13 cellular contexts compared by ENCODE assay signal in the genomic region with DNA sequence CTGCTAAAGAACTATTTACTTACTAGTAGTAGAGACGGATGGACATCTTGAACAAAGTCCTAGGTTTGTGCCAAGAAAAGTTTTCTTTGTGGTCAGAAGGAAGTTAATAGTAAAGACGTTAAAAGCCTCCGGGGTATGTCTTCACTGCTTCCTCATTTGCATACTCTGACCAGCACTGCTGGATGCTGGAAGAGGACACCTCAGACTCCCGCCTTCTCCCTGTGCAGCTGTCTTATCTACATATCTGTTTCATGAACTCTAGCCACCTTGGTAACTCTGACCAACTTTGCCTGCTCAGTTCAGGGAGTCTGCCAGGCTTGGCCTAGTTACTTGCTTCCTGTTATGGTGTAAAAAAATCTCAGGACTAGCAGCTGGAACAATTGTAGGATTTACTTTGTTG.
DNase-seq lines count a peak whose midpoint lies in the region; TF ChIP-seq lines count a peak whose summit lies in the region.
"Had no signal": no experiment of that assay in that cellular context is flagged by ENCODE, and none has a peak within 500 bp of the region (broad histone marks: within the 10 kb centered on the region; RNA-seq: fewer than 3 reads in every experiment).

No MANE protein-coding gene starts in this region.

- peak overlapping the region in 8 of 11 experiments; percentile 16 to 64 (median 48); a peak in 13 of 22 replicates for H3K27ac ChIP-seq in BLaER1 treated with 17β-estradiol and CSF1 and Interleukin-3, amounts not matched to agents 10 nM and 100 nM
- H3K27ac ChIP-seq in VCaP (peak overlapping the region; percentile 25), osteoblast (ENCODE audit: low read depth, low read length) (no peak overlapping the region)
- H3K27ac ChIP-seq: cardiac muscle cell, upper lobe of left lung had no signal

- peaks cover 6 to 22% (median 12%) of the 10 kb centered on the region in 10 experiments for H3K4me1 ChIP-seq in BLaER1 treated with 17β-estradiol and CSF1 and Interleukin-3, amounts not matched to agents 10 nM and 100 nM
- H3K4me1 ChIP-seq in osteoblast (ENCODE audit: insufficient read depth, low read length) = no peaks in the 10 kb centered on the region
- H3K4me1 ChIP-seq: upper lobe of left lung had no signal

- peak; percentile 79 for DNase-seq in NCI-H226
- DNase-seq in iris pigment epithelial cell (ENCODE audit: low read depth) = peak; percentile 61
- no peak for DNase-seq in C1 segment of cervical spinal cord (lab: John Stamatoyannopoulos, UW)
- no peak for DNase-seq in DMS79 treated with DMSO at 0.1 percent for 48 hours (lab: John Stamatoyannopoulos, UW)
- DNase-seq in HuH-7.5 (ENCODE audit: low spot score) = no peak
- DNase-seq in osteoblast (ENCODE audit: insufficient read length, low spot score, missing footprints) = no peak
- DNase-seq: activated CD4-positive, alpha-beta memory T cell treated with anti-CD3 and anti-CD28 coated beads, Interleukin-2, amount 10 ng/mL, durations not matched to agents 7 days and 5 days; NCI-H2171; upper lobe of left lung had no signal

- no peak overlapping the region for H2AFZ ChIP-seq in osteoblast (ENCODE audit: low read length)

- peaks cover 0 to 23% (median 11%) of the 10 kb centered on the region in 11 experiments; a peak in 16 of 22 replicates for H3K9me3 ChIP-seq in BLaER1 treated with 17β-estradiol and CSF1 and Interleukin-3, amounts not matched to agents 10 nM and 100 nM (replicated peaks in 1 of 11)
- peaks cover 2% of the 10 kb centered on the region for H3K9me3 ChIP-seq in osteoblast (ENCODE audit: low read depth, low read length)
- H3K9me3 ChIP-seq: upper lobe of left lung had no signal

- no peaks in the 10 kb centered on the region for H3K79me2 ChIP-seq in osteoblast (ENCODE audit: insufficient read depth, low read length)

- peak overlapping the region in 2 of 10 experiments; percentile 21 to 40; a peak in 2 of 20 replicates for H3K4me3 ChIP-seq in BLaER1 treated with 17β-estradiol and CSF1 and Interleukin-3, amounts not matched to agents 10 nM and 100 nM
- H3K4me3 ChIP-seq in osteoblast (ENCODE audit: insufficient read depth, low read length) = no peak overlapping the region
- H3K4me3 ChIP-seq: cardiac muscle cell, GM12878, upper lobe of left lung had no signal

- H3K36me3 ChIP-seq in BLaER1 treated with 17β-estradiol and CSF1 and Interleukin-3, amounts not matched to agents 10 nM and 100 nM = no peaks in the 10 kb centered on the region
- no peaks in the 10 kb centered on the region for H3K36me3 ChIP-seq in osteoblast (ENCODE audit: insufficient read depth, low read length)
- H3K36me3 ChIP-seq: cardiac muscle cell, upper lobe of left lung had no signal

- TF ChIP-seq CTCF in VCaP (conservative IDR thresholded peaks at IDR 0.05) = no peak
- TF ChIP-seq CTCF in osteoblast (IDR thresholded peaks at IDR 0.05; ENCODE audit: extremely low read depth, low read depth, low read length) = no peak

- H3K9ac ChIP-seq in BLaER1 treated with 17β-estradiol and CSF1 and Interleukin-3, amounts not matched to agents 10 nM and 100 nM = peak overlapping the region in 1 of 11 experiments; percentile 33; a peak in 2 of 22 replicates

- H4K20me1 ChIP-seq in BLaER1 treated with 17β-estradiol and CSF1 and Interleukin-3, amounts not matched to agents 10 nM and 100 nM = no peaks in the 10 kb centered on the region
- no peaks in the 10 kb centered on the region for H4K20me1 ChIP-seq in osteoblast (ENCODE audit: insufficient read depth, low read length)

- peak overlapping the region; percentile 19 to 76 (median 60); a peak in 20 of 22 replicates for H3K4me2 ChIP-seq in BLaER1 treated with 17β-estradiol and CSF1 and Interleukin-3, amounts not matched to agents 10 nM and 100 nM
- no peak overlapping the region for H3K4me2 ChIP-seq in osteoblast (ENCODE audit: insufficient read depth, low read length)

- H3K27me3 ChIP-seq in BLaER1 treated with 17β-estradiol and CSF1 and Interleukin-3, amounts not matched to agents 10 nM and 100 nM = no peaks in the 10 kb centered on the region
- H3K27me3 ChIP-seq in osteoblast (ENCODE audit: insufficient read depth, low read length) = no peaks in the 10 kb centered on the region
- H3K27me3 ChIP-seq: cardiac muscle cell, upper lobe of left lung had no signal

Comparison
In these comparisons a context has a peak if more than half of its experiments do, and no peak if none do; other contexts are left out.
1. DNase-seq: peak in NCI-H226 (single experiment) and iris pigment epithelial cell (single experiment); none in C1 segment of cervical spinal cord (0 of 14), DMS79 treated with DMSO at 0.1 percent for 48 hours (single experiment), HuH-7.5 (single experiment) and osteoblast (single experiment).